In the genomic region with DNA sequence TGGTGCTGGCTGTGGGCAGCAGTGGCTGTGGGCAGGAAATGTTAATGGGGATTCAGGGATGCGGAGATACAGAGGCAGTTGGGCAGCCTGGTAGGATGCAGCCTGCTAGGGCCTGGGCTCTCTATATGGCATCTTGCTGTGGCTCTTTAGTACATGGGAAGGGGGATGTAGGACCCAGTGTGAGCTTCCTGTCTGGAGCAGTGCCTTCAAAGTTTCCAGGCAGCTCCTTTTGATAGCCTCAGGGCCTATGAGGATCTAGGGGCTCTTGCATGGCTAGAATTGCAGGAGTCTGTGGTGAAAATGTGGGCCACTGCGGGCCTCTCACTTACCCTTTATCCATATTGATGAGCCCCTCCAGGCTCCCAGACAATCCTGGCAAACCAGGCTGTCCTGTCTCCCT, we compare ENCODE assay signal across 23 cellular contexts.
DNase-seq lines count a peak whose midpoint lies in the region; FAIRE-seq and TF ChIP-seq lines count a peak whose summit lies in the region.
"Had no signal": no experiment of that assay in that cellular context is flagged by ENCODE, and none has a peak within 500 bp of the region (broad histone marks: within the 10 kb centered on the region; RNA-seq: fewer than 3 reads in every experiment).

No MANE protein-coding gene starts in this region.

- H2BK120ac ChIP-seq in H1 (replicated peaks; ENCODE audit: low read depth, low read length) = no peak overlapping the region

- no peak overlapping the region for H2AK5ac ChIP-seq in H1 (ENCODE audit: low read depth, low read length)

- H3K56ac ChIP-seq in H1 (replicated peaks; ENCODE audit: insufficient read length, low read depth, low read length) = no peak overlapping the region

- H3K27ac ChIP-seq in H1 (ENCODE audit: low read depth, low read length) (no peak overlapping the region), suprapubic skin (no peak overlapping the region)
- H3K27ac ChIP-seq: A549; BLaER1 treated with 17β-estradiol and CSF1 and Interleukin-3, amounts not matched to agents 10 nM and 100 nM had no signal

- H2BK12ac ChIP-seq in H1 (ENCODE audit: low read depth, low read length) = no peak overlapping the region

- no peak overlapping the region for H3K18ac ChIP-seq in H1 (ENCODE audit: extremely low read depth, low read length)

- H3K9me3 ChIP-seq in H1 (ENCODE audit: insufficient read depth in 2 of 2, low read depth in 1 of 2, low read length in 1 of 2) = no peaks in the 10 kb centered on the region
- H3K9me3 ChIP-seq in suprapubic skin = peaks cover 17% of the 10 kb centered on the region
- H3K9me3 ChIP-seq: A549, BE2C had no signal

- no peak overlapping the region for H3K9ac ChIP-seq in H1 (replicated peaks in 1 of 4; ENCODE audit: extremely low read depth in 1 of 4, low read depth in 3 of 4, low read length in 3 of 4)
- H3K9ac ChIP-seq: BLaER1 treated with 17β-estradiol and CSF1 and Interleukin-3, amounts not matched to agents 10 nM and 100 nM had no signal

- H3K79me1 ChIP-seq in H1 (ENCODE audit: low read depth, low read length) = no peaks in the 10 kb centered on the region

- H3K4ac ChIP-seq in H1 (replicated peaks; ENCODE audit: insufficient read length, low read depth, low read length) = no peak overlapping the region

- H3K4me2 ChIP-seq in H1 (ENCODE audit: insufficient read depth in 1 of 2, low read depth in 2 of 2, low read length in 2 of 2) = no peak overlapping the region
- H3K4me2 ChIP-seq: A549; BLaER1 treated with 17β-estradiol and CSF1 and Interleukin-3, amounts not matched to agents 10 nM and 100 nM had no signal

- FAIRE-seq in H1 (lab: Jason Lieb, UNC) = no peak
- FAIRE-seq: A549, G401.6, GM12892 had no signal

- H3K4me1 ChIP-seq in H1 (replicated peaks in 1 of 4; ENCODE audit: control insufficient read depth in 3 of 4, insufficient read depth in 4 of 4, low read length in 3 of 4) (no peaks in the 10 kb centered on the region), suprapubic skin (no peaks in the 10 kb centered on the region)
- H3K4me1 ChIP-seq: A549; BE2C; BLaER1 treated with 17β-estradiol and CSF1 and Interleukin-3, amounts not matched to agents 10 nM and 100 nM had no signal

- H4K20me1 ChIP-seq in H1 (replicated peaks in 1 of 2; ENCODE audit: control insufficient read depth in 1 of 2, insufficient read depth in 2 of 2, low read length in 2 of 2) = no peaks in the 10 kb centered on the region
- H4K20me1 ChIP-seq: BLaER1 treated with 17β-estradiol and CSF1 and Interleukin-3, amounts not matched to agents 10 nM and 100 nM had no signal

- H4K8ac ChIP-seq in H1 (ENCODE audit: extremely low read depth, insufficient read depth, low read length) = 0 out of 2 replicates have a peak overlapping the region, but pooled peaks have one; percentile 31

- TF ChIP-seq RAD21 in H1 (IDR thresholded peaks at IDR 0.05 in 1 of 2, conservative IDR thresholded peaks at IDR 0.05 in 1 of 2; ENCODE audit: low read depth in 2 of 2, low read length in 2 of 2) = no peak

- H3K36me3 ChIP-seq in H1 (ENCODE audit: control insufficient read depth in 2 of 4, insufficient read depth in 4 of 4, low read length in 3 of 4) = no peaks in the 10 kb centered on the region
- no peaks in the 10 kb centered on the region for H3K36me3 ChIP-seq in suprapubic skin
- H3K36me3 ChIP-seq: BE2C; BLaER1 treated with 17β-estradiol and CSF1 and Interleukin-3, amounts not matched to agents 10 nM and 100 nM had no signal

- TF ChIP-seq EP300 in H1 (IDR thresholded peaks at IDR 0.05; ENCODE audit: borderline replicate concordance in 1 of 2, low read depth in 2 of 2, low read length in 2 of 2) (no peak), suprapubic skin (IDR thresholded peaks at IDR 0.05) (no peak)

- H2BK20ac ChIP-seq in H1 (ENCODE audit: low read length) = no peak overlapping the region

- H3K4me1 Mint-ChIP-seq in neural crest cell (no peaks in the 10 kb centered on the region), HFFc6 (ENCODE audit: low read depth) (no peaks in the 10 kb centered on the region)
- H3K4me1 Mint-ChIP-seq: CD14-positive monocyte; CD8-positive, alpha-beta memory T cell; H9 had no signal

- CTCF ChIA-PET in H1 (lab: Charles Lee; ENCODE audit: partially characterized antibody) = interaction anchor here (0.9 kb wide), 1 partner anchor 104 kb away, joined by 3 read pairs; no protein-coding TSS in a partner anchor

- no peak overlapping the region for H4K91ac ChIP-seq in H1 (replicated peaks; ENCODE audit: insufficient read length, low read length)

- no peak overlapping the region for H3K23ac ChIP-seq in H1 (ENCODE audit: insufficient read length)

- H3K27me3 Mint-ChIP-seq in neural crest cell (ENCODE audit: low read depth) (no peaks in the 10 kb centered on the region), HFFc6 (ENCODE audit: insufficient read depth) (peaks cover 4% of the 10 kb centered on the region)
- H3K27me3 Mint-ChIP-seq: CD4-positive, alpha-beta T cell had no signal

- H3K27ac Mint-ChIP-seq in neural crest cell (ENCODE audit: unreplicated experiment) = peak overlapping the region; percentile 85
- H3K27ac Mint-ChIP-seq in HFFc6 = no peak overlapping the region
- H3K27ac Mint-ChIP-seq: CD14-positive monocyte; CD4-positive, alpha-beta T cell; CD8-positive, alpha-beta memory T cell; H9 had no signal

- H2AFZ ChIP-seq in H1 (ENCODE audit: low read length) = no peak overlapping the region

- H3K9me3 Mint-ChIP-seq in neural crest cell (peaks cover 7% of the 10 kb centered on the region), HFFc6 (peaks cover 21% of the 10 kb centered on the region)

- peaks cover 4% of the 10 kb centered on the region for H3K36me3 Mint-ChIP-seq in neural crest cell (ENCODE audit: low read depth)
- peaks cover 18% of the 10 kb centered on the region for H3K36me3 Mint-ChIP-seq in HFFc6 (ENCODE audit: low read depth)
- H3K36me3 Mint-ChIP-seq: CD14-positive monocyte; CD8-positive, alpha-beta memory T cell had no signal

- no peak overlapping the region for H2BK5ac ChIP-seq in H1 (ENCODE audit: low read depth, low read length)

- DNase-seq in ELF-1 (ENCODE audit: low read depth, low spot score) (peak; percentile 20), NCI-H526 (lab: John Stamatoyannopoulos, UW) (peak; percentile 47 to 69), H1 (ENCODE audit: low read depth in 1 of 2, low spot score in 2 of 2) (no peak), neural crest cell (ENCODE audit: low read depth, low spot score) (no peak), suprapubic skin (ENCODE audit: low spot score in 2 of 2) (no peak), HFFc6 (no peak)
- no peak for DNase-seq in activated effector memory CD4-positive, alpha-beta T cell treated with anti-CD3 and anti-CD28 coated beads, Interleukin-2, amount 50 U/mL, for 16 hours
- DNase-seq: 8988T; ACHN; AML-193; BE2C; Calu3; CD4-positive, alpha-beta T cell; CD8-positive, alpha-beta memory T cell; COR-L47; DMS53; DMS79 treated with DMSO at 0.1 percent for 48 hours; H9 had no signal

- no peak overlapping the region for H3K14ac ChIP-seq in H1 (ENCODE audit: insufficient read length)

- no peak overlapping the region for H3K4me3 ChIP-seq in H1 (ENCODE audit: extremely low read depth in 1 of 4, insufficient read depth in 2 of 4, low read depth in 3 of 4, low read length in 4 of 4)
- H3K4me3 ChIP-seq in suprapubic skin = no peak overlapping the region
- H3K4me3 ChIP-seq: A549; BLaER1 treated with 17β-estradiol and CSF1 and Interleukin-3, amounts not matched to agents 10 nM and 100 nM had no signal

- no peaks in the 10 kb centered on the region for H3K27me3 ChIP-seq in H1 (replicated peaks in 1 of 4; ENCODE audit: control insufficient read depth in 3 of 4, extremely low read depth in 1 of 4, insufficient read depth in 3 of 4, low read length in 3 of 4)
- H3K27me3 ChIP-seq in suprapubic skin = no peaks in the 10 kb centered on the region
- H3K27me3 ChIP-seq: BE2C; BLaER1 treated with 17β-estradiol and CSF1 and Interleukin-3, amounts not matched to agents 10 nM and 100 nM had no signal

- WGBS in H1 (ENCODE audit: extremely low coverage in 1 of 2, insufficient coverage in 1 of 2, insufficient read length in 1 of 2, insufficient replicate concordance in 2 of 2, low coverage in 1 of 2, low lambda C conversion rate in 2 of 2, missing lambda C conversion rate in 1 of 2), 2 experiments = 83% methylated on average over 2 of the region's 2 CpGs; no CpG with 5 or more reads in 1 of the 2 experiments
- 84% methylated on average over 2 of the region's 2 CpGs for WGBS in suprapubic skin

- H4K5ac ChIP-seq in H1 (ENCODE audit: insufficient read length, low read depth, low read length) = no peak overlapping the region

- H3K4me3 Mint-ChIP-seq in neural crest cell = no peak overlapping the region
- H3K4me3 Mint-ChIP-seq in HFFc6 = no peak overlapping the region
- H3K4me3 Mint-ChIP-seq: CD14-positive monocyte; CD4-positive, alpha-beta T cell; CD8-positive, alpha-beta memory T cell; H9 had no signal

- TF ChIP-seq POLR2A in H1 (IDR thresholded peaks at IDR 0.05; ENCODE audit: control extremely low read depth in 1 of 2, low read depth in 2 of 2, low read length in 2 of 2) (no peak), suprapubic skin (IDR thresholded peaks at IDR 0.05) (no peak)

- H2BK15ac ChIP-seq in H1 (ENCODE audit: low read length) = no peak overlapping the region

- no peaks in the 10 kb centered on the region for H3K79me2 ChIP-seq in H1 (ENCODE audit: control insufficient read depth in 1 of 2, insufficient read depth in 2 of 2, low read length in 2 of 2)

- POLR2A ChIA-PET in H1 (lab: Charles Lee; ENCODE audit: partially characterized antibody) = no interaction called here

- TF ChIP-seq CTCF in H1 (IDR thresholded peaks at IDR 0.05; ENCODE audit: control extremely low read depth in 1 of 3, insufficient read depth in 1 of 3, low read depth in 1 of 3, low read length in 3 of 3) = no peak
- no peak for TF ChIP-seq CTCF in neural crest cell (conservative IDR thresholded peaks at IDR 0.05)
- TF ChIP-seq CTCF in suprapubic skin (IDR thresholded peaks at IDR 0.05) = no peak
- no peak for TF ChIP-seq CTCF in HFFc6 (IDR thresholded peaks at IDR 0.05)

- no peaks in the 10 kb centered on the region for H3K23me2 ChIP-seq in H1 (ENCODE audit: low read depth, low read length)

TF ChIP-seq in H1, 55 proteins besides CTCF, POLR2A, EP300 and RAD21 (continues in another document):
- TF ChIP-seq SIN3A (conservative IDR thresholded peaks at IDR 0.05 in 1 of 2, IDR thresholded peaks at IDR 0.05 in 1 of 2; ENCODE audit: low read depth in 1 of 2, low read length in 2 of 2) (no peak), EZH2 (IDR thresholded peaks at IDR 0.05; ENCODE audit: low read depth, low read length, severe bottlenecking) (no peak), SP1 (IDR thresholded peaks at IDR 0.05; ENCODE audit: low read depth, low read length) (no peak), RNF2 (IDR thresholded peaks at IDR 0.05; ENCODE audit: borderline replicate concordance, low read depth, low read length, missing control alignments, poor library complexity, severe bottlenecking) (no peak), CBX8 (IDR thresholded peaks at IDR 0.05; ENCODE audit: borderline replicate concordance, low read depth, low read length) (no peak), CHD2 (IDR thresholded peaks at IDR 0.05; ENCODE audit: low read length) (no peak), PHF8 (conservative IDR thresholded peaks at IDR 0.05; ENCODE audit: low read depth, low read length) (no peak), GTF2F1 (IDR thresholded peaks at IDR 0.05; ENCODE audit: borderline replicate concordance, low read depth, low read length) (no peak), CTBP2 (IDR thresholded peaks at IDR 0.05; ENCODE audit: borderline replicate concordance, insufficient read depth, insufficient read length, low read length) (no peak)

Comparison
In these comparisons a context has a peak if more than half of its experiments do, and no peak if none do; other contexts are left out.
1. DNase-seq: peak in ELF-1 (single experiment) and NCI-H526 (2 of 2); none in H1 (0 of 2), neural crest cell (single experiment), suprapubic skin (0 of 2), HFFc6 (single experiment) and activated effector memory CD4-positive, alpha-beta T cell treated with anti-CD3 and anti-CD28 coated beads, Interleukin-2, amount 50 U/mL, for 16 hours (single experiment).